ENCODE assay signal across 11 cellular contexts in the genomic region with DNA sequence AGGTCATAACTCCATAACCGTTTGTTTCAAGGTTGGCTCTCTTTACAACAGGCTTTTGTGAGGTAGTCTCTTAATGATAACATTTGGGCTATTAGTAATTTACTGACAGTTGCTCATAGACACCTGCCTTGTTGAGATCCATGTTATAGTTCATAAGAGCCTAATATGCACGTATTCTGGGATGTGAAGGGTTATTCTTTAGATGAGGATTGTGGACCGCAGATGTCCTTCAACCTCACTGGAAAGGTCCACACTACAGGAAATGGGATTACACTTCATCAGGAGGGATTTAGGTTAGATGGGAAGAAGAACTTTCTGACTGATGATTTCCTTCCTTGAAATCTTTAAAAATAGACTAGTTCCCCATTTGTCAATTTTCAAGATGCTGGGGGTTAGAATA.
DNase-seq lines count a peak whose midpoint lies in the region; ATAC-seq, FAIRE-seq and TF ChIP-seq lines count a peak whose summit lies in the region.
"Had no signal": no experiment of that assay in that cellular context is flagged by ENCODE, and none has a peak within 500 bp of the region (broad histone marks: within the 10 kb centered on the region; RNA-seq: fewer than 3 reads in every experiment).

No MANE protein-coding gene starts in this region.

- H3K79me2 ChIP-seq in DND-41 (ENCODE audit: insufficient read depth, low read length): no peaks in the 10 kb centered on the region
- H3K79me2 ChIP-seq in OCI-LY3 (ENCODE audit: low read length): no peaks in the 10 kb centered on the region
- H3K79me2 ChIP-seq in K562 (ENCODE audit: control insufficient read depth, insufficient read depth, low read length): no peaks in the 10 kb centered on the region

- no TSS peak for BruUV-seq in K562 (replicated peaks; lab: Mats Ljungman, UMichigan)

- H3K27me3 ChIP-seq in DND-41 (ENCODE audit: insufficient read depth, low read length, poor library complexity): no peaks in the 10 kb centered on the region
- H3K27me3 ChIP-seq in OCI-LY3 (ENCODE audit: low read depth, low read length): no peaks in the 10 kb centered on the region
- no peaks in the 10 kb centered on the region for H3K27me3 ChIP-seq in K562 (ENCODE audit: control insufficient read depth in 2 of 2, insufficient read depth in 2 of 2, low read length in 2 of 2)

- no peak for TF ChIP-seq CTCF in DND-41 (IDR thresholded peaks at IDR 0.05; ENCODE audit: borderline replicate concordance, extremely low read depth, low read length, poor library complexity, severe bottlenecking)
- TF ChIP-seq CTCF in OCI-LY3 (IDR thresholded peaks at IDR 0.05; ENCODE audit: low read depth, low read length): no peak
- no peak for TF ChIP-seq CTCF in K562 (IDR thresholded peaks at IDR 0.05 in 2 of 3, conservative IDR thresholded peaks at IDR 0.05 in 1 of 3; ENCODE audit: insufficient read depth in 2 of 3, low read depth in 1 of 3, low read length in 3 of 3)

- H3K4me1 ChIP-seq in DND-41 (ENCODE audit: insufficient read depth, low read length): peaks cover 5% of the 10 kb centered on the region; the same call in 1 of the 2 replicates
- peaks cover 20% of the 10 kb centered on the region for H3K4me1 ChIP-seq in OCI-LY3 (ENCODE audit: low read length)
- peaks cover 14 to 18% of the 10 kb centered on the region in 2 experiments; a peak in 4 of 5 replicates for H3K4me1 ChIP-seq in K562 (replicated peaks in 1 of 2; ENCODE audit: control insufficient read depth in 2 of 2, insufficient read depth in 2 of 2, low read length in 2 of 2)

- CTCF ChIA-PET in K562 (lab: Yijun Ruan, JAX; ENCODE audit: low intra/inter-chr PET ratio): interaction anchor here (0.9 to 2.9 kb wide), 8 partner anchors 9 to 434 kb away, joined by 3 to 44 read pairs (median 4); no protein-coding TSS in a partner anchor
- CTCF ChIA-PET in activated CD4-positive, alpha-beta T cell treated with anti-CD3 and anti-CD28 coated beads, Interleukin-2, amount 10 ng/mL, durations not matched to agents 7 days and 5 days (lab: Charles Lee): no interaction called here

- TF ChIP-seq RAD21 in K562 (CRISPR knock-in tag; conservative IDR thresholded peaks at IDR 0.05 in 1 of 2, IDR thresholded peaks at IDR 0.05 in 1 of 2): no peak

- no peak overlapping the region for H3K4me3 ChIP-seq in DND-41 (ENCODE audit: low read depth in 1 of 2, low read length in 2 of 2)
- H3K4me3 ChIP-seq in OCI-LY3 (ENCODE audit: low read length): no peak overlapping the region
- H3K4me3 ChIP-seq in K562: no peak overlapping the region

- no peaks in the 10 kb centered on the region for H3K36me3 Mint-ChIP-seq in activated CD4-positive, alpha-beta T cell treated with anti-CD3 and anti-CD28 coated beads, Interleukin-2, amount 10 ng/mL, durations not matched to agents 7 days and 5 days (ENCODE audit: low read depth)
- H3K36me3 Mint-ChIP-seq: CD4-positive, CD25-positive, alpha-beta regulatory T cell had no signal

- no peak overlapping the region for H3K4me2 ChIP-seq in DND-41 (ENCODE audit: insufficient read depth, low read length)
- H3K4me2 ChIP-seq in OCI-LY3 (ENCODE audit: low read length): peak overlapping the region; percentile 15; the same call in 1 of the 2 replicates
- no peak overlapping the region for H3K4me2 ChIP-seq in K562 (ENCODE audit: insufficient read depth, low read length)

- no peak overlapping the region for H3K27ac Mint-ChIP-seq in activated CD4-positive, alpha-beta T cell treated with anti-CD3 and anti-CD28 coated beads, Interleukin-2, amount 10 ng/mL, durations not matched to agents 7 days and 5 days
- H3K27ac Mint-ChIP-seq: CD4-positive, CD25-positive, alpha-beta regulatory T cell had no signal

- H4K20me1 ChIP-seq in DND-41 (ENCODE audit: insufficient read depth, low read length): no peaks in the 10 kb centered on the region
- no peaks in the 10 kb centered on the region for H4K20me1 ChIP-seq in OCI-LY3 (ENCODE audit: insufficient read depth, low read length)
- no peaks in the 10 kb centered on the region for H4K20me1 ChIP-seq in K562 (replicated peaks; ENCODE audit: control insufficient read depth, insufficient read depth, low read length)

- H2AFZ ChIP-seq in DND-41 (ENCODE audit: low read depth, low read length) (no peak overlapping the region), OCI-LY3 (ENCODE audit: low read depth, low read length) (no peak overlapping the region), K562 (ENCODE audit: low read depth, low read length) (peak overlapping the region; percentile 82; the same call in 1 of the 2 replicates)

- DNase-seq in DND-41: no peak
- DNase-seq in GM12891 (ENCODE audit: insufficient read length, low spot score): no peak
- no peak for DNase-seq in K562 (ENCODE audit: extremely low read depth in 1 of 4, low spot score in 3 of 4)
- no peak for DNase-seq in stimulated activated CD4-positive, alpha-beta T cell treated with anti-CD3 and anti-CD28 coated beads, Interleukin-1b, Interleukin-23, amount 100 ng/mL, for 48 hours
- no peak for DNase-seq in activated CD4-positive, alpha-beta T cell treated with anti-CD3 and anti-CD28 coated beads, Interleukin-2, amount 10 ng/mL, durations not matched to agents 7 days and 5 days
- no peak for DNase-seq in SK-N-DZ (ENCODE audit: low spot score)
- DNase-seq: NCI-H510A, Right ventricle myocardium superior had no signal

- no peak overlapping the region for H3K4me3 Mint-ChIP-seq in activated CD4-positive, alpha-beta T cell treated with anti-CD3 and anti-CD28 coated beads, Interleukin-2, amount 10 ng/mL, durations not matched to agents 7 days and 5 days
- H3K4me3 Mint-ChIP-seq: CD4-positive, CD25-positive, alpha-beta regulatory T cell had no signal

- POLR2A ChIA-PET in K562 (lab: Yijun Ruan, JAX): no interaction called here
- POLR2A ChIA-PET in activated CD4-positive, alpha-beta T cell treated with anti-CD3 and anti-CD28 coated beads, Interleukin-2, amount 10 ng/mL, durations not matched to agents 7 days and 5 days (lab: Charles Lee): no interaction called here

- no peaks in the 10 kb centered on the region for H3K9me3 Mint-ChIP-seq in activated CD4-positive, alpha-beta T cell treated with anti-CD3 and anti-CD28 coated beads, Interleukin-2, amount 10 ng/mL, durations not matched to agents 7 days and 5 days
- H3K9me3 Mint-ChIP-seq: CD4-positive, CD25-positive, alpha-beta regulatory T cell had no signal

- in situ Hi-C loops in K562 (cut with MboI): loop anchor here (5.0 to 10.0 kb wide), 2 partner anchors 360 to 433 kb away; no protein-coding TSS in a partner anchor

- no peak overlapping the region for H3K9ac ChIP-seq in DND-41 (ENCODE audit: low read depth, low read length)
- no peak overlapping the region for H3K9ac ChIP-seq in OCI-LY3 (ENCODE audit: low read length)
- no peak overlapping the region for H3K9ac ChIP-seq in K562 (ENCODE audit: insufficient read depth in 1 of 2, low read depth in 2 of 2, low read length in 2 of 2)

- H3K27ac ChIP-seq in DND-41 (ENCODE audit: low read length) (no peak overlapping the region), OCI-LY3 (ENCODE audit: low read length) (no peak overlapping the region), K562 (ENCODE audit: extremely low read depth, low read depth, low read length) (no peak overlapping the region)

- TF ChIP-seq POLR2A in GM12891 (IDR thresholded peaks at IDR 0.05; ENCODE audit: low read depth, low read length): no peak
- TF ChIP-seq POLR2A in K562 (conservative IDR thresholded peaks at IDR 0.05): no peak

- no peaks in the 10 kb centered on the region for H3K36me3 ChIP-seq in DND-41 (ENCODE audit: insufficient read depth, low read length)
- H3K36me3 ChIP-seq in OCI-LY3 (replicated peaks; ENCODE audit: low read depth, low read length): no peaks in the 10 kb centered on the region
- H3K36me3 ChIP-seq in K562 (ENCODE audit: control insufficient read depth, insufficient read depth, low read length): no peaks in the 10 kb centered on the region

- WGBS in K562 (ENCODE audit: insufficient coverage, low coverage, missing lambda C conversion rate): 46% methylated on average over 3 of the region's 3 CpGs

- TF ChIP-seq EP300 in K562 (IDR thresholded peaks at IDR 0.05; ENCODE audit: low read length): no peak

- FAIRE-seq in GM12891 (lab: Jason Lieb, UNC) (peak; percentile 60), K562 (lab: Jason Lieb, UNC) (no peak)

- intact Hi-C loops in K562 (cut with micrococcal nuclease): loop anchor here (1.0 to 10.0 kb wide), 8 partner anchors 172 to 630 kb away; partner anchors contain the start of genes CDK6, GATAD1, HEPACAM2 and PEX1

- H3K9me3 ChIP-seq in DND-41 (ENCODE audit: insufficient read depth, low read length, severe bottlenecking): no peaks in the 10 kb centered on the region
- no peaks in the 10 kb centered on the region for H3K9me3 ChIP-seq in OCI-LY3 (ENCODE audit: insufficient read depth, low read length)
- H3K9me3 ChIP-seq in K562 (replicated peaks; ENCODE audit: control insufficient read depth, insufficient read depth, low read depth, low read length): no peaks in the 10 kb centered on the region

- H3K9me1 ChIP-seq in K562 (ENCODE audit: control insufficient read depth, insufficient read depth, low read length): no peaks in the 10 kb centered on the region

- H3K27me3 Mint-ChIP-seq in activated CD4-positive, alpha-beta T cell treated with anti-CD3 and anti-CD28 coated beads, Interleukin-2, amount 10 ng/mL, durations not matched to agents 7 days and 5 days: peaks cover 6% of the 10 kb centered on the region

- ATAC-seq in DND-41 (ENCODE audit: insufficient read depth, low read depth): peak; percentile 20; the same call in 1 of the 3 replicates
- ATAC-seq in K562: peak; percentile 8; the same call in 2 of the 3 replicates
- ATAC-seq in GM18511 (IDR thresholded peaks at IDR 0.05; ENCODE audit: unreplicated experiment): no peak

- peaks cover 16% of the 10 kb centered on the region for H3K4me1 Mint-ChIP-seq in activated CD4-positive, alpha-beta T cell treated with anti-CD3 and anti-CD28 coated beads, Interleukin-2, amount 10 ng/mL, durations not matched to agents 7 days and 5 days

TF ChIP-seq in GM12891, 5 proteins besides CTCF, POLR2A, EP300 and RAD21:
- TF ChIP-seq POU2F2 (IDR thresholded peaks at IDR 0.05; ENCODE audit: low read depth, low read length) (no peak), SPI1 (IDR thresholded peaks at IDR 0.05; ENCODE audit: low read depth, low read length) (no peak), TAF1 (IDR thresholded peaks at IDR 0.05; ENCODE audit: low read depth, low read length) (no peak), PAX5 (IDR thresholded peaks at IDR 0.05; ENCODE audit: insufficient read depth, low read length, severe bottlenecking) (no peak), POLR2AphosphoS5 (IDR thresholded peaks at IDR 0.05; ENCODE audit: low read depth, low read length) (no peak)
TF ChIP-seq in GM12891: peak in this region for 0.

TF ChIP-seq in K562, 482 proteins besides CTCF, POLR2A, EP300 and RAD21:
- TF ChIP-seq EP400 (IDR thresholded peaks at IDR 0.05) (no peak), ESRRA (IDR thresholded peaks at IDR 0.05; ENCODE audit: borderline replicate concordance, low read depth) (peak; percentile 52; the same call in 1 of the 2 replicates), BCOR (IDR thresholded peaks at IDR 0.05) (0 out of 2 replicates have a peak, but pooled peaks have one; percentile 10)
TF ChIP-seq in K562: peak in this region for 2.
